ENCODE assay signal across 17 cellular contexts in genomic region chr3:195768414-195768813, GRCh38. TPM values are rescaled to one million over a fixed set of nuclear protein-coding genes. Genes with fewer than 3 reads are reported as not detected.
DNase-seq lines count a peak whose midpoint lies in the region; ATAC-seq, FAIRE-seq and TF ChIP-seq lines count a peak whose summit lies in the region.
"Had no signal": no experiment of that assay in that cellular context is flagged by ENCODE, and none has a peak within 500 bp of the region (broad histone marks: within the 10 kb centered on the region; RNA-seq: fewer than 3 reads in every experiment).

No MANE protein-coding gene starts in this region.

- TF ChIP-seq CTCF in HepG2 (CRISPR knock-in tag; IDR thresholded peaks at IDR 0.05), result no peak
- no peak for TF ChIP-seq CTCF in mesothelial cell of epicardium (IDR thresholded peaks at IDR 0.05; ENCODE audit: unreplicated experiment)

- WGBS in HepG2 (ENCODE audit: low lambda C conversion rate), result 11% methylated on average over 6 of the region's 6 CpGs

- no peak overlapping the region for H3K9ac ChIP-seq in HepG2 (ENCODE audit: insufficient read depth, low read depth, low read length)
- H3K9ac ChIP-seq: BLaER1 treated with 17β-estradiol and CSF1 and Interleukin-3, amounts not matched to agents 10 nM and 100 nM had no signal

- DNase-seq in activated naive CD8-positive, alpha-beta T cell treated with anti-CD3 and anti-CD28 coated beads, Interleukin-2, amount 10 ng/mL, durations not matched to agents 7 days and 5 days, result peak; percentile 6
- no peak for DNase-seq in activated naive CD8-positive, alpha-beta T cell treated with anti-CD3 and anti-CD28 coated beads, Interleukin-2, amount 50 U/mL, for 24 hours
- DNase-seq in RPMI8226 (peak; percentile 2), memory B cell (ENCODE audit: low spot score in 2 of 2) (no peak), HepG2 (ENCODE audit: low spot score) (no peak), mesothelial cell of epicardium (ENCODE audit: low spot score in 2 of 2, unreplicated experiment in 2 of 2) (no peak)
- DNase-seq: ACHN; Calu3; CD4-positive, CD25-positive, alpha-beta regulatory T cell; DMS79 had no signal

- no peak for TF ChIP-seq RAD21 in HepG2 (CRISPR knock-in tag; IDR thresholded peaks at IDR 0.05)

- H3K4me1 Mint-ChIP-seq in activated naive CD8-positive, alpha-beta T cell treated with anti-CD3 and anti-CD28 coated beads, Interleukin-2, amount 10 ng/mL, durations not matched to agents 7 days and 5 days, result peaks cover 2% of the 10 kb centered on the region
- peaks cover 2% of the 10 kb centered on the region for H3K4me1 Mint-ChIP-seq in activated naive CD8-positive, alpha-beta T cell treated with anti-CD3 and anti-CD28 coated beads, Interleukin-2, amount 50 U/mL, for 24 hours
- H3K4me1 Mint-ChIP-seq in memory B cell (peaks cover 3% of the 10 kb centered on the region), mesothelial cell of epicardium (no peaks in the 10 kb centered on the region)
- H3K4me1 Mint-ChIP-seq: CD4-positive, CD25-positive, alpha-beta regulatory T cell had no signal

- no peak overlapping the region for H3K4me2 ChIP-seq in HepG2 (ENCODE audit: low read depth, low read length)
- H3K4me2 ChIP-seq: BLaER1 treated with 17β-estradiol and CSF1 and Interleukin-3, amounts not matched to agents 10 nM and 100 nM had no signal

- FAIRE-seq in HepG2 (lab: Jason Lieb, UNC), result no peak
- FAIRE-seq: GM12878, GM18507 had no signal

- no peak overlapping the region for H2AFZ ChIP-seq in HepG2 (ENCODE audit: low read length)

- no TSS peak for BruUV-seq in HepG2 (replicated peaks; lab: Mats Ljungman, UMichigan)

- H3K4me3 ChIP-seq in HepG2 (replicated peaks in 1 of 3; ENCODE audit: insufficient read depth in 1 of 3, low read depth in 2 of 3, low read length in 3 of 3), result no peak overlapping the region
- H3K4me3 ChIP-seq: BLaER1 treated with 17β-estradiol and CSF1 and Interleukin-3, amounts not matched to agents 10 nM and 100 nM; GM12878 had no signal

- H3K27me3 Mint-ChIP-seq in activated naive CD8-positive, alpha-beta T cell treated with anti-CD3 and anti-CD28 coated beads, Interleukin-2, amount 10 ng/mL, durations not matched to agents 7 days and 5 days, result peaks cover 6% of the 10 kb centered on the region
- peaks cover 10% of the 10 kb centered on the region for H3K27me3 Mint-ChIP-seq in activated naive CD8-positive, alpha-beta T cell treated with anti-CD3 and anti-CD28 coated beads, Interleukin-2, amount 50 U/mL, for 24 hours
- H3K27me3 Mint-ChIP-seq in memory B cell, result peaks cover 19% of the 10 kb centered on the region
- no peaks in the 10 kb centered on the region for H3K27me3 Mint-ChIP-seq in mesothelial cell of epicardium (ENCODE audit: low read depth)
- H3K27me3 Mint-ChIP-seq: CD4-positive, CD25-positive, alpha-beta regulatory T cell had no signal

- H3K79me2 ChIP-seq in HepG2 (ENCODE audit: insufficient read depth, low read length), result no peaks in the 10 kb centered on the region

- no peaks in the 10 kb centered on the region for H3K9me3 Mint-ChIP-seq in activated naive CD8-positive, alpha-beta T cell treated with anti-CD3 and anti-CD28 coated beads, Interleukin-2, amount 10 ng/mL, durations not matched to agents 7 days and 5 days
- peaks cover 4% of the 10 kb centered on the region for H3K9me3 Mint-ChIP-seq in activated naive CD8-positive, alpha-beta T cell treated with anti-CD3 and anti-CD28 coated beads, Interleukin-2, amount 50 U/mL, for 24 hours
- H3K9me3 Mint-ChIP-seq in memory B cell (no peaks in the 10 kb centered on the region), mesothelial cell of epicardium (no peaks in the 10 kb centered on the region)

- POLR2A ChIA-PET in activated naive CD8-positive, alpha-beta T cell treated with anti-CD3 and anti-CD28 coated beads, Interleukin-2, amount 10 ng/mL, durations not matched to agents 7 days and 5 days (lab: Charles Lee), result no interaction called here
- POLR2A ChIA-PET in HepG2 (lab: Yijun Ruan, JAX), result no interaction called here

- TF ChIP-seq EP300 in HepG2 (IDR thresholded peaks at IDR 0.05; ENCODE audit: low read depth in 2 of 2, low read length in 2 of 2) (no peak), HepG2 (CRISPR knock-in tag; IDR thresholded peaks at IDR 0.05; ENCODE audit: borderline replicate concordance) (no peak)

- no peaks in the 10 kb centered on the region for H4K20me1 ChIP-seq in HepG2 (ENCODE audit: insufficient read depth, low read length)
- H4K20me1 ChIP-seq: BLaER1 treated with 17β-estradiol and CSF1 and Interleukin-3, amounts not matched to agents 10 nM and 100 nM had no signal

- ATAC-seq in activated naive CD8-positive, alpha-beta T cell treated with anti-CD3 and anti-CD28 coated beads, Interleukin-2, amount 10 ng/mL, durations not matched to agents 7 days and 5 days (ENCODE audit: low read depth), result no peak
- ATAC-seq in activated naive CD8-positive, alpha-beta T cell treated with anti-CD3 and anti-CD28 coated beads, Interleukin-2, amount 50 U/mL, for 24 hours, result no peak
- ATAC-seq in memory B cell (ENCODE audit: low read depth) (no peak), HepG2 (no peak), HG02759 (IDR thresholded peaks at IDR 0.05; ENCODE audit: unreplicated experiment) (no peak)
- ATAC-seq: GM12878, HCT116 had no signal

- H3K4me3 Mint-ChIP-seq in activated naive CD8-positive, alpha-beta T cell treated with anti-CD3 and anti-CD28 coated beads, Interleukin-2, amount 10 ng/mL, durations not matched to agents 7 days and 5 days, result no peak overlapping the region
- H3K4me3 Mint-ChIP-seq in activated naive CD8-positive, alpha-beta T cell treated with anti-CD3 and anti-CD28 coated beads, Interleukin-2, amount 50 U/mL, for 24 hours, result no peak overlapping the region
- H3K4me3 Mint-ChIP-seq in memory B cell (no peak overlapping the region), mesothelial cell of epicardium (no peak overlapping the region)

- peaks cover 7 to 36% of the 10 kb centered on the region in 2 experiments; a peak in 4 of 5 replicates for H3K27me3 ChIP-seq in HepG2 (ENCODE audit: control insufficient read depth in 1 of 2, insufficient read depth in 2 of 2, low read length in 2 of 2)

- in situ Hi-C loops in HepG2 (cut with HindIII; ENCODE audit: extremely low pct_ligation_motif_present, low pct_unique_long_range_greater_than_20kb), result no loop called here

- H3K36me3 ChIP-seq in HepG2 (replicated peaks in 1 of 2; ENCODE audit: control insufficient read depth in 1 of 2, insufficient read depth in 2 of 2, low read length in 2 of 2), result no peaks in the 10 kb centered on the region
- H3K36me3 ChIP-seq: BLaER1 treated with 17β-estradiol and CSF1 and Interleukin-3, amounts not matched to agents 10 nM and 100 nM had no signal

- H3K36me3 Mint-ChIP-seq in activated naive CD8-positive, alpha-beta T cell treated with anti-CD3 and anti-CD28 coated beads, Interleukin-2, amount 10 ng/mL, durations not matched to agents 7 days and 5 days, result no peaks in the 10 kb centered on the region
- H3K36me3 Mint-ChIP-seq in activated naive CD8-positive, alpha-beta T cell treated with anti-CD3 and anti-CD28 coated beads, Interleukin-2, amount 50 U/mL, for 24 hours (ENCODE audit: low read depth), result no peaks in the 10 kb centered on the region
- H3K36me3 Mint-ChIP-seq in memory B cell, result no peaks in the 10 kb centered on the region
- H3K36me3 Mint-ChIP-seq in mesothelial cell of epicardium, result no peaks in the 10 kb centered on the region
- H3K36me3 Mint-ChIP-seq: CD4-positive, CD25-positive, alpha-beta regulatory T cell had no signal

- CTCF ChIA-PET in HepG2 (lab: Yijun Ruan, JAX; ENCODE audit: low intra/inter-chr PET ratio, low total read pairs), result no interaction called here

- intact Hi-C loops in HepG2 (cut with micrococcal nuclease; ENCODE audit: unreplicated experiment), result no loop called here

- H3K27ac ChIP-seq in HepG2 (ENCODE audit: extremely low read length, insufficient read depth, low read length), result no peak overlapping the region
- H3K27ac ChIP-seq: BLaER1 treated with 17β-estradiol and CSF1 and Interleukin-3, amounts not matched to agents 10 nM and 100 nM had no signal

- H3K4me1 ChIP-seq in HepG2 (ENCODE audit: insufficient read depth, low read length), result no peaks in the 10 kb centered on the region

- no peaks in the 10 kb centered on the region for H3K9me3 ChIP-seq in HepG2 (ENCODE audit: low read length)

- no peak overlapping the region for H3K27ac Mint-ChIP-seq in activated naive CD8-positive, alpha-beta T cell treated with anti-CD3 and anti-CD28 coated beads, Interleukin-2, amount 10 ng/mL, durations not matched to agents 7 days and 5 days
- no peak overlapping the region for H3K27ac Mint-ChIP-seq in activated naive CD8-positive, alpha-beta T cell treated with anti-CD3 and anti-CD28 coated beads, Interleukin-2, amount 50 U/mL, for 24 hours
- H3K27ac Mint-ChIP-seq in memory B cell (peak overlapping the region; percentile 45), mesothelial cell of epicardium (no peak overlapping the region)
- H3K27ac Mint-ChIP-seq: CD4-positive, CD25-positive, alpha-beta regulatory T cell had no signal

- no peak for TF ChIP-seq POLR2A in HepG2 (IDR thresholded peaks at IDR 0.05; ENCODE audit: insufficient read depth in 1 of 2, low read depth in 2 of 2, low read length in 2 of 2)

RNA-seq across cellular contexts. Expression of gene MUC4, which starts 43.3 kb away (rescaled TPM):
- total RNA-seq in activated naive CD8-positive, alpha-beta T cell treated with anti-CD3 and anti-CD28 coated beads, Interleukin-2, amount 10 ng/mL, durations not matched to agents 7 days and 5 days, result under 1 TPM in 1 of 2 experiments, not detected in 1; 0.06 TPM
- total RNA-seq in HepG2 (2016; rRNA removed; fragmentation: Illumina TruSeq; extraction: Trizol) (not detected in 2 replicates), mesothelial cell of epicardium (0.73 to 1.4 TPM (median 0.96 TPM) in 3 replicates)
- not detected in 2 replicates for total RNA-seq in HepG2 (2016; cell fraction: cytosol; rRNA removed; fragmentation: Illumina TruSeq; extraction: Trizol; ENCODE audit: low read depth)
- total RNA-seq in HepG2 (2016; cell fraction: insoluble cytoplasmic fraction; rRNA removed; fragmentation: Illumina TruSeq; extraction: Trizol), result not detected in 2 replicates
- not detected in 2 replicates for total RNA-seq in HepG2 (2016; cell fraction: membrane; rRNA removed; fragmentation: Illumina TruSeq; extraction: Trizol)
- total RNA-seq in HepG2 (2016; cell fraction: nucleus; rRNA removed; fragmentation: Illumina TruSeq; extraction: Trizol), result not detected in 2 replicates
- 0.03 TPM in 1 of 2 replicates, not detected in the other for polyA plus RNA-seq in HepG2 (2011; rRNA removed)
- 0.01 TPM in 1 of 2 replicates, not detected in the other for polyA plus RNA-seq in HepG2 (2011; cell fraction: cytosol; rRNA removed)
- 0.10 and 0.42 TPM in 2 replicates for polyA plus RNA-seq in HepG2 (2011; cell fraction: nucleus; rRNA removed)
- polyA plus RNA-seq in HepG2 (2012), result not detected in 2 replicates
- polyA plus RNA-seq in HepG2 (2016; cell fraction: cytosol; fragmentation: Illumina TruSeq; extraction: Trizol; ENCODE audit: low read depth), result not detected in 2 replicates
- polyA plus RNA-seq in HepG2 (2016; cell fraction: insoluble cytoplasmic fraction; fragmentation: Illumina TruSeq; extraction: Trizol; ENCODE audit: low read depth), result not detected in 2 replicates
- not detected in 2 replicates for polyA plus RNA-seq in HepG2 (2016; cell fraction: membrane; fragmentation: Illumina TruSeq; extraction: Trizol; ENCODE audit: low read depth)
- polyA plus RNA-seq in HepG2 (2016; cell fraction: nucleus; fragmentation: Illumina TruSeq; extraction: Trizol; ENCODE audit: insufficient read depth, low read depth), result not detected in 2 replicates
- 0.40 TPM in 1 of 2 replicates, not detected in the other for polyA minus RNA-seq in HepG2 (2011; rRNA and poly(A)+ RNA removed; ENCODE audit: low replicate concordance)
- polyA minus RNA-seq in HepG2 (2011; cell fraction: cytosol; rRNA and poly(A)+ RNA removed), result not detected in 2 replicates
- under 0.01 TPM in 1 of 2 replicates, not detected in the other for polyA minus RNA-seq in HepG2 (2011; cell fraction: nucleus; rRNA and poly(A)+ RNA removed)
- total RNA-seq: A172; CD4-positive, CD25-positive, alpha-beta regulatory T cell; H4 had no signal
- polyA plus RNA-seq: CD4-positive, CD25-positive, alpha-beta regulatory T cell had no signal

RNA-seq across cellular contexts. Expression of gene MUC20, which starts 47.6 kb away (rescaled TPM):
- 1 to 10 TPM; 3.0 to 3.1 TPM for total RNA-seq in activated naive CD8-positive, alpha-beta T cell treated with anti-CD3 and anti-CD28 coated beads, Interleukin-2, amount 10 ng/mL, durations not matched to agents 7 days and 5 days
- total RNA-seq in HepG2 (2016; rRNA removed; fragmentation: Illumina TruSeq; extraction: Trizol) (0.24 TPM in 1 of 2 replicates, not detected in the other), mesothelial cell of epicardium (8.7 to 11.7 TPM (median 9.4 TPM) in 3 replicates)
- total RNA-seq in HepG2 (2016; cell fraction: cytosol; rRNA removed; fragmentation: Illumina TruSeq; extraction: Trizol; ENCODE audit: low read depth), result not detected in 2 replicates
- 0.09 TPM in 1 of 2 replicates, not detected in the other for total RNA-seq in HepG2 (2016; cell fraction: insoluble cytoplasmic fraction; rRNA removed; fragmentation: Illumina TruSeq; extraction: Trizol)
- total RNA-seq in HepG2 (2016; cell fraction: membrane; rRNA removed; fragmentation: Illumina TruSeq; extraction: Trizol), result not detected in 2 replicates
- 0.34 TPM in 1 of 2 replicates, not detected in the other for total RNA-seq in HepG2 (2016; cell fraction: nucleus; rRNA removed; fragmentation: Illumina TruSeq; extraction: Trizol)
- polyA plus RNA-seq in HepG2 (2011; rRNA removed), result 0.83 and 1.2 TPM in 2 replicates
- polyA plus RNA-seq in HepG2 (2011; cell fraction: cytosol; rRNA removed), result 0.35 and 0.39 TPM in 2 replicates
- 4.6 and 6.0 TPM in 2 replicates for polyA plus RNA-seq in HepG2 (2011; cell fraction: nucleus; rRNA removed)
- polyA plus RNA-seq in HepG2 (2012), result 1.5 and 1.9 TPM in 2 replicates
- polyA plus RNA-seq in HepG2 (2016; cell fraction: cytosol; fragmentation: Illumina TruSeq; extraction: Trizol; ENCODE audit: low read depth), result 0.11 TPM in 1 of 2 replicates, not detected in the other
- polyA plus RNA-seq in HepG2 (2016; cell fraction: insoluble cytoplasmic fraction; fragmentation: Illumina TruSeq; extraction: Trizol; ENCODE audit: low read depth), result 0.23 TPM in 1 of 2 replicates, not detected in the other
- 0.16 and 0.24 TPM in 2 replicates for polyA plus RNA-seq in HepG2 (2016; cell fraction: membrane; fragmentation: Illumina TruSeq; extraction: Trizol; ENCODE audit: low read depth)
- 0.79 and 1.7 TPM in 2 replicates for polyA plus RNA-seq in HepG2 (2016; cell fraction: nucleus; fragmentation: Illumina TruSeq; extraction: Trizol; ENCODE audit: insufficient read depth, low read depth)
- 0.23 and 0.48 TPM in 2 replicates for polyA minus RNA-seq in HepG2 (2011; rRNA and poly(A)+ RNA removed; ENCODE audit: low replicate concordance)
- polyA minus RNA-seq in HepG2 (2011; cell fraction: cytosol; rRNA and poly(A)+ RNA removed), result not detected in 2 replicates
- polyA minus RNA-seq in HepG2 (2011; cell fraction: nucleus; rRNA and poly(A)+ RNA removed), result 1.2 TPM in 1 of 2 replicates, not detected in the other

Comparison
In these comparisons a context has a peak if more than half of its experiments do, and no peak if none do; other contexts are left out.
1. DNase-seq: peak in activated naive CD8-positive, alpha-beta T cell treated with anti-CD3 and anti-CD28 coated beads, Interleukin-2, amount 10 ng/mL, durations not matched to agents 7 days and 5 days (single experiment) and RPMI8226 (single experiment); none in activated naive CD8-positive, alpha-beta T cell treated with anti-CD3 and anti-CD28 coated beads, Interleukin-2, amount 50 U/mL, for 24 hours (single experiment), memory B cell (0 of 2), HepG2 (single experiment) and mesothelial cell of epicardium (0 of 2).